Comparison of ENCODE assay signal across 26 cellular contexts in genomic region chr20:1367479-1367878, GRCh38. TPM values are rescaled to one million over a fixed set of nuclear protein-coding genes. Genes with fewer than 3 reads are reported as not detected.
DNase-seq lines count a peak whose midpoint lies in the region; ATAC-seq and TF ChIP-seq lines count a peak whose summit lies in the region.
"Had no signal": no experiment of that assay in that cellular context is flagged by ENCODE, and none has a peak within 500 bp of the region (broad histone marks: within the 10 kb centered on the region; RNA-seq: fewer than 3 reads in every experiment).

No MANE protein-coding gene starts in this region.

- peaks cover 24% of the 10 kb centered on the region for H3K36me3 ChIP-seq in CD8-positive, alpha-beta T cell (ENCODE audit: insufficient read depth, low read length)
- peaks cover 49% of the 10 kb centered on the region for H3K36me3 ChIP-seq in neutrophil
- H3K36me3 ChIP-seq in sigmoid colon, result peaks cover 0 to 20% (median 0%) of the 10 kb centered on the region in 4 donors
- H3K36me3 ChIP-seq: BE2C had no signal

- no peaks in the 10 kb centered on the region for H3K27me3 ChIP-seq in CD8-positive, alpha-beta T cell (ENCODE audit: insufficient read depth, low read length)
- H3K27me3 ChIP-seq in neutrophil, result no peaks in the 10 kb centered on the region
- H3K27me3 ChIP-seq in sigmoid colon, result no peaks in the 10 kb centered on the region
- H3K27me3 ChIP-seq: BE2C had no signal

- WGBS in sigmoid colon, 2 donors, result 96 to 97% methylated on average over 4 of the region's 4 CpGs

- H3K4me1 ChIP-seq in CD8-positive, alpha-beta T cell (ENCODE audit: insufficient read depth, low read length), result peaks cover 27% of the 10 kb centered on the region
- H3K4me1 ChIP-seq in neutrophil (ENCODE audit: control insufficient read depth in 1 of 2, insufficient read depth in 1 of 2, low read depth in 1 of 2, low read length in 1 of 2) (peaks cover 62 to 65% of the 10 kb centered on the region in 2 experiments), sigmoid colon (peaks cover 0 to 29% (median 21%) of the 10 kb centered on the region in 4 donors)
- H3K4me1 ChIP-seq: BE2C had no signal

- no peak overlapping the region for H3K4me3 ChIP-seq in CD8-positive, alpha-beta T cell (ENCODE audit: low read depth, low read length)
- no peak overlapping the region for H3K4me3 ChIP-seq in neutrophil (ENCODE audit: low read depth in 1 of 2, low read length in 1 of 2)
- no peak overlapping the region for H3K4me3 ChIP-seq in sigmoid colon

- H3K27me3 Mint-ChIP-seq in activated CD4-positive, alpha-beta T cell treated with anti-CD3 and anti-CD28 coated beads, Interleukin-2, amount 10 ng/mL, durations not matched to agents 7 days and 5 days, result no peaks in the 10 kb centered on the region
- no peaks in the 10 kb centered on the region for H3K27me3 Mint-ChIP-seq in CD8-positive, alpha-beta T cell (ENCODE audit: low read depth)
- peaks cover 2% of the 10 kb centered on the region for H3K27me3 Mint-ChIP-seq in endothelial cell (ENCODE audit: unreplicated experiment)
- H3K27me3 Mint-ChIP-seq in activated CD4-positive, alpha-beta memory T cell treated with anti-CD3 and anti-CD28 coated beads, Interleukin-2, amount 10 ng/mL, durations not matched to agents 7 days and 5 days, result no peaks in the 10 kb centered on the region
- H3K27me3 Mint-ChIP-seq: IgD-negative memory B cell had no signal

- H3K4me3 Mint-ChIP-seq in activated CD4-positive, alpha-beta T cell treated with anti-CD3 and anti-CD28 coated beads, Interleukin-2, amount 10 ng/mL, durations not matched to agents 7 days and 5 days, result no peak overlapping the region
- no peak overlapping the region for H3K4me3 Mint-ChIP-seq in CD8-positive, alpha-beta T cell
- peak overlapping the region; percentile 52 for H3K4me3 Mint-ChIP-seq in endothelial cell (ENCODE audit: unreplicated experiment)
- no peak overlapping the region for H3K4me3 Mint-ChIP-seq in activated CD4-positive, alpha-beta memory T cell treated with anti-CD3 and anti-CD28 coated beads, Interleukin-2, amount 10 ng/mL, durations not matched to agents 7 days and 5 days
- H3K4me3 Mint-ChIP-seq: CD14-positive monocyte, IgD-negative memory B cell had no signal

- no peak for DNase-seq in activated CD4-positive, alpha-beta T cell treated with anti-CD3 and anti-CD28 coated beads, Interleukin-2, amount 10 ng/mL, durations not matched to agents 7 days and 5 days
- DNase-seq in activated CD4-positive, alpha-beta T cell treated with anti-CD3 and anti-CD28 coated beads for 48 hours, result no peak
- DNase-seq in CD8-positive, alpha-beta T cell, result no peak
- DNase-seq in endothelial cell (ENCODE audit: low spot score) (no peak), sigmoid colon (no peak), putamen (ENCODE audit: low spot score) (no peak)
- no peak for DNase-seq in activated CD4-positive, alpha-beta memory T cell treated with anti-CD3 and anti-CD28 coated beads, Interleukin-2, amount 10 ng/mL, durations not matched to agents 7 days and 5 days
- DNase-seq: 8988T, ACHN, BE2C, DMS153, DND-41, HCEC 1CT, NCI-H1048, NCI-H1417, NCI-H1694 treated with DMSO at 0.1 percent for 48 hours, NCI-H2081, NCI-H2227 treated with DMSO at 0.1 percent for 48 hours, NCI-H526 treated with DMSO at 0.1 percent for 48 hours, SHP77 had no signal

- CTCF ChIA-PET in activated CD4-positive, alpha-beta T cell treated with anti-CD3 and anti-CD28 coated beads, Interleukin-2, amount 10 ng/mL, durations not matched to agents 7 days and 5 days (lab: Charles Lee), result interaction anchor here (0.8 kb wide), 1 partner anchor 9 kb away, joined by 3 read pairs; no protein-coding TSS in a partner anchor
- CTCF ChIA-PET in CD8-positive, alpha-beta T cell (lab: Charles Lee), result interaction anchor here (0.6 kb wide), 1 partner anchor 12 kb away, joined by 3 read pairs; no protein-coding TSS in a partner anchor
- CTCF ChIA-PET in activated CD4-positive, alpha-beta memory T cell treated with anti-CD3 and anti-CD28 coated beads, Interleukin-2, amount 10 ng/mL, durations not matched to agents 7 days and 5 days (lab: Charles Lee), result no interaction called here

- no peak for ATAC-seq in CD8-positive, alpha-beta T cell
- ATAC-seq: Panc1 had no signal

- peaks cover 5% of the 10 kb centered on the region for H3K9me3 Mint-ChIP-seq in activated CD4-positive, alpha-beta T cell treated with anti-CD3 and anti-CD28 coated beads, Interleukin-2, amount 10 ng/mL, durations not matched to agents 7 days and 5 days
- no peaks in the 10 kb centered on the region for H3K9me3 Mint-ChIP-seq in CD8-positive, alpha-beta T cell
- no peaks in the 10 kb centered on the region for H3K9me3 Mint-ChIP-seq in endothelial cell (ENCODE audit: unreplicated experiment)
- H3K9me3 Mint-ChIP-seq in activated CD4-positive, alpha-beta memory T cell treated with anti-CD3 and anti-CD28 coated beads, Interleukin-2, amount 10 ng/mL, durations not matched to agents 7 days and 5 days, result no peaks in the 10 kb centered on the region
- H3K9me3 Mint-ChIP-seq: CD14-positive monocyte, IgD-negative memory B cell had no signal

- no peak for TF ChIP-seq CTCF in CD8-positive, alpha-beta T cell (IDR thresholded peaks at IDR 0.05)
- TF ChIP-seq CTCF in endothelial cell (IDR thresholded peaks at IDR 0.05; ENCODE audit: unreplicated experiment) (no peak), neutrophil (IDR thresholded peaks at IDR 0.05) (no peak), sigmoid colon (IDR thresholded peaks at IDR 0.05) (no peak)

- H3K36me3 Mint-ChIP-seq in activated CD4-positive, alpha-beta T cell treated with anti-CD3 and anti-CD28 coated beads, Interleukin-2, amount 10 ng/mL, durations not matched to agents 7 days and 5 days (ENCODE audit: low read depth), result peaks cover 79% of the 10 kb centered on the region
- H3K36me3 Mint-ChIP-seq in CD8-positive, alpha-beta T cell, result peaks cover 70% of the 10 kb centered on the region
- H3K36me3 Mint-ChIP-seq in endothelial cell (ENCODE audit: low read depth, unreplicated experiment), result peaks cover 62% of the 10 kb centered on the region
- peaks cover 79% of the 10 kb centered on the region for H3K36me3 Mint-ChIP-seq in activated CD4-positive, alpha-beta memory T cell treated with anti-CD3 and anti-CD28 coated beads, Interleukin-2, amount 10 ng/mL, durations not matched to agents 7 days and 5 days (ENCODE audit: low read depth)

- peaks cover 53% of the 10 kb centered on the region for H3K4me1 Mint-ChIP-seq in activated CD4-positive, alpha-beta T cell treated with anti-CD3 and anti-CD28 coated beads, Interleukin-2, amount 10 ng/mL, durations not matched to agents 7 days and 5 days
- peaks cover 47% of the 10 kb centered on the region for H3K4me1 Mint-ChIP-seq in CD8-positive, alpha-beta T cell (ENCODE audit: low read depth)
- H3K4me1 Mint-ChIP-seq in endothelial cell (ENCODE audit: unreplicated experiment), result peaks cover 44% of the 10 kb centered on the region
- H3K4me1 Mint-ChIP-seq in activated CD4-positive, alpha-beta memory T cell treated with anti-CD3 and anti-CD28 coated beads, Interleukin-2, amount 10 ng/mL, durations not matched to agents 7 days and 5 days, result peaks cover 47% of the 10 kb centered on the region

- TF ChIP-seq POLR2A in sigmoid colon (IDR thresholded peaks at IDR 0.05), result no peak

- TF ChIP-seq EP300 in sigmoid colon (IDR thresholded peaks at IDR 0.05), result no peak

- H3K9me3 ChIP-seq in CD8-positive, alpha-beta T cell (ENCODE audit: low read length), result no peaks in the 10 kb centered on the region
- H3K9me3 ChIP-seq in neutrophil (no peaks in the 10 kb centered on the region), sigmoid colon (no peaks in the 10 kb centered on the region)
- H3K9me3 ChIP-seq: BE2C had no signal

- H3K27ac Mint-ChIP-seq in activated CD4-positive, alpha-beta T cell treated with anti-CD3 and anti-CD28 coated beads, Interleukin-2, amount 10 ng/mL, durations not matched to agents 7 days and 5 days, result peak overlapping the region; percentile 25
- H3K27ac Mint-ChIP-seq in CD8-positive, alpha-beta T cell, result peak overlapping the region; percentile 28
- peak overlapping the region; percentile 55 for H3K27ac Mint-ChIP-seq in endothelial cell (ENCODE audit: unreplicated experiment)
- H3K27ac Mint-ChIP-seq in activated CD4-positive, alpha-beta memory T cell treated with anti-CD3 and anti-CD28 coated beads, Interleukin-2, amount 10 ng/mL, durations not matched to agents 7 days and 5 days, result no peak overlapping the region
- H3K27ac Mint-ChIP-seq: IgD-negative memory B cell had no signal

- H3K27ac ChIP-seq in CD8-positive, alpha-beta T cell (ENCODE audit: low read depth, low read length), result no peak overlapping the region
- peak overlapping the region; percentile 88 for H3K27ac ChIP-seq in neutrophil
- H3K27ac ChIP-seq in sigmoid colon, result no peak overlapping the region
- H3K27ac ChIP-seq: KMS-11, RWPE1 had no signal

- intact Hi-C loops in CD8-positive, alpha-beta T cell (cut with DNase I, micrococcal nuclease), result no loop called here
- intact Hi-C loops in sigmoid colon (cut with DNase I), result no loop called here

- POLR2A ChIA-PET in activated CD4-positive, alpha-beta T cell treated with anti-CD3 and anti-CD28 coated beads, Interleukin-2, amount 10 ng/mL, durations not matched to agents 7 days and 5 days (lab: Charles Lee), result no interaction called here
- POLR2A ChIA-PET in CD8-positive, alpha-beta T cell (lab: Charles Lee), result no interaction called here
- POLR2A ChIA-PET in activated CD4-positive, alpha-beta memory T cell treated with anti-CD3 and anti-CD28 coated beads, Interleukin-2, amount 10 ng/mL, durations not matched to agents 7 days and 5 days (lab: Charles Lee), result no interaction called here

RNA-seq across cellular contexts. Expression of gene FKBP1A, which starts 25.4 kb away (rescaled TPM):
- 100 to 1,000 TPM; 207 to 238 TPM for total RNA-seq in activated CD4-positive, alpha-beta T cell treated with anti-CD3 and anti-CD28 coated beads, Interleukin-2, amount 10 ng/mL, durations not matched to agents 7 days and 5 days
- 10 to 100 TPM; 34.0 to 36.8 TPM for total RNA-seq in CD8-positive, alpha-beta T cell
- 952 TPM for total RNA-seq in endothelial cell (ENCODE audit: unreplicated experiment)
- total RNA-seq in sigmoid colon, result 100 to 1,000 TPM in 1 of 4 donors, 10 to 100 TPM in 3; 71.7 to 118 (median 85.3) TPM
- polyA plus RNA-seq in sigmoid colon, result 100 to 1,000 TPM; 296 to 515 (median 374) TPM
- total RNA-seq in activated CD4-positive, alpha-beta memory T cell treated with anti-CD3 and anti-CD28 coated beads, Interleukin-2, amount 10 ng/mL, durations not matched to agents 7 days and 5 days, result 100 to 1,000 TPM; 205 to 207 TPM

RNA-seq across cellular contexts. Expression of gene SDCBP2, which starts 38.5 kb away (rescaled TPM):
- total RNA-seq in activated CD4-positive, alpha-beta T cell treated with anti-CD3 and anti-CD28 coated beads, Interleukin-2, amount 10 ng/mL, durations not matched to agents 7 days and 5 days, result 1 to 10 TPM; 1.4 to 2.2 TPM
- 1 to 10 TPM; 1.2 TPM for total RNA-seq in CD8-positive, alpha-beta T cell
- 10.1 TPM for total RNA-seq in endothelial cell (ENCODE audit: unreplicated experiment)
- 1 to 10 TPM; 1.1 to 3.6 (median 1.9) TPM for total RNA-seq in sigmoid colon
- polyA plus RNA-seq in sigmoid colon, result 100 to 1,000 TPM; 229 to 724 (median 339) TPM
- 1 to 10 TPM; 3.1 to 3.2 TPM for total RNA-seq in activated CD4-positive, alpha-beta memory T cell treated with anti-CD3 and anti-CD28 coated beads, Interleukin-2, amount 10 ng/mL, durations not matched to agents 7 days and 5 days
